Comparison of ENCODE assay signal across 11 cellular contexts in genomic region chr2:241741016-241741415, GRCh38. TPM values are rescaled to one million over a fixed set of nuclear protein-coding genes. Genes with fewer than 3 reads are reported as not detected.
DNase-seq lines count a peak whose midpoint lies in the region; ATAC-seq lines count a peak whose summit lies in the region.
"Had no signal": no experiment of that assay in that cellular context is flagged by ENCODE, and none has a peak within 500 bp of the region (broad histone marks: within the 10 kb centered on the region; RNA-seq: fewer than 3 reads in every experiment).

No MANE protein-coding gene starts in this region.

- H3K4me2 ChIP-seq in BLaER1 = peak overlapping the region; percentile 94

- H3K4me1 ChIP-seq in BLaER1 = peaks cover 100% of the 10 kb centered on the region

- H3K4me3 Mint-ChIP-seq in activated CD4-positive, alpha-beta T cell treated with anti-CD3 and anti-CD28 coated beads, Interleukin-2, amount 10 ng/mL, durations not matched to agents 7 days and 5 days = no peak overlapping the region

- CTCF ChIA-PET in activated CD4-positive, alpha-beta T cell treated with anti-CD3 and anti-CD28 coated beads, Interleukin-2, amount 10 ng/mL, durations not matched to agents 7 days and 5 days (lab: Charles Lee) = interaction anchor here (0.6 to 1.6 kb wide), 4 partner anchors 22 to 566 kb away, joined by 3 to 5 read pairs (median 3); partner anchors contain the start of gene RTP5

- H3K27ac ChIP-seq in BLaER1 = no peak overlapping the region

- H3K9me3 Mint-ChIP-seq in activated CD4-positive, alpha-beta T cell treated with anti-CD3 and anti-CD28 coated beads, Interleukin-2, amount 10 ng/mL, durations not matched to agents 7 days and 5 days = peaks cover 1% of the 10 kb centered on the region

- no peaks in the 10 kb centered on the region for H3K27me3 ChIP-seq in BLaER1

- H3K36me3 Mint-ChIP-seq in activated CD4-positive, alpha-beta T cell treated with anti-CD3 and anti-CD28 coated beads, Interleukin-2, amount 10 ng/mL, durations not matched to agents 7 days and 5 days (ENCODE audit: low read depth) = peaks cover 17% of the 10 kb centered on the region

- no peaks in the 10 kb centered on the region for H3K9me3 ChIP-seq in BLaER1

- ATAC-seq in HG02884 (IDR thresholded peaks at IDR 0.05; ENCODE audit: unreplicated experiment) (no peak), GM18858 (IDR thresholded peaks at IDR 0.05; ENCODE audit: unreplicated experiment) (no peak)

- H3K27ac Mint-ChIP-seq in activated CD4-positive, alpha-beta T cell treated with anti-CD3 and anti-CD28 coated beads, Interleukin-2, amount 10 ng/mL, durations not matched to agents 7 days and 5 days = peak overlapping the region; percentile 36

- H3K4me1 Mint-ChIP-seq in activated CD4-positive, alpha-beta T cell treated with anti-CD3 and anti-CD28 coated beads, Interleukin-2, amount 10 ng/mL, durations not matched to agents 7 days and 5 days = peaks cover 38% of the 10 kb centered on the region

- DNase-seq in LHCN-M2 (ENCODE audit: low read depth) = peak; percentile 82
- no peak for DNase-seq in activated CD4-positive, alpha-beta T cell treated with anti-CD3 and anti-CD28 coated beads, Interleukin-2, amount 10 ng/mL, durations not matched to agents 7 days and 5 days
- DNase-seq in fibroblast of gingiva (ENCODE audit: low read depth) = peak; percentile 10
- no peak for DNase-seq in NCI-H510A treated with DMSO at 0.1 percent for 48 hours (lab: John Stamatoyannopoulos, UW)
- no peak for DNase-seq in NOMO-1 (lab: John Stamatoyannopoulos, UW; ENCODE audit: unreplicated experiment in 2 of 2)
- DNase-seq: cerebellar nuclear complex, COR-L47, NCI-H526 had no signal

- peaks cover 79% of the 10 kb centered on the region for H4K20me1 ChIP-seq in BLaER1

- no peaks in the 10 kb centered on the region for H3K27me3 Mint-ChIP-seq in activated CD4-positive, alpha-beta T cell treated with anti-CD3 and anti-CD28 coated beads, Interleukin-2, amount 10 ng/mL, durations not matched to agents 7 days and 5 days

- POLR2A ChIA-PET in activated CD4-positive, alpha-beta T cell treated with anti-CD3 and anti-CD28 coated beads, Interleukin-2, amount 10 ng/mL, durations not matched to agents 7 days and 5 days (lab: Charles Lee) = no interaction called here

- peaks cover 27% of the 10 kb centered on the region for H3K36me3 ChIP-seq in BLaER1

- H3K9ac ChIP-seq in BLaER1 = no peak overlapping the region

- no peak overlapping the region for H3K4me3 ChIP-seq in BLaER1

RNA-seq across cellular contexts. Expression of gene D2HGDH, which starts 6.6 kb away (rescaled TPM):
- total RNA-seq in LHCN-M2 (2014; rRNA removed) = 12.7 and 13.5 TPM in 2 replicates
- 8.6 TPM for polyA plus RNA-seq in LHCN-M2 (2012)
- total RNA-seq in activated CD4-positive, alpha-beta T cell treated with anti-CD3 and anti-CD28 coated beads, Interleukin-2, amount 10 ng/mL, durations not matched to agents 7 days and 5 days = 10 to 100 TPM; 18.5 to 29.2 TPM

RNA-seq across cellular contexts. Expression of gene GAL3ST2, which starts 35.6 kb away (rescaled TPM):
- not detected in 2 replicates for total RNA-seq in LHCN-M2 (2014; rRNA removed)
- polyA plus RNA-seq in LHCN-M2 (2012) = not detected
- total RNA-seq in activated CD4-positive, alpha-beta T cell treated with anti-CD3 and anti-CD28 coated beads, Interleukin-2, amount 10 ng/mL, durations not matched to agents 7 days and 5 days = not detected

RNA-seq across cellular contexts. Expression of gene ING5, which starts 39.2 kb away (rescaled TPM):
- total RNA-seq in LHCN-M2 (2014; rRNA removed) = 22.2 and 24.7 TPM in 2 replicates
- 16.3 TPM for polyA plus RNA-seq in LHCN-M2 (2012)
- 10 to 100 TPM; 39.9 to 45.4 TPM for total RNA-seq in activated CD4-positive, alpha-beta T cell treated with anti-CD3 and anti-CD28 coated beads, Interleukin-2, amount 10 ng/mL, durations not matched to agents 7 days and 5 days

RNA-seq across cellular contexts. Expression of gene DTYMK, which starts 54.4 kb away (rescaled TPM):
- total RNA-seq in LHCN-M2 (2014; rRNA removed) = 108 and 132 TPM in 2 replicates
- polyA plus RNA-seq in LHCN-M2 (2012) = 107 TPM
- 10 to 100 TPM; 79.7 to 87.0 TPM for total RNA-seq in activated CD4-positive, alpha-beta T cell treated with anti-CD3 and anti-CD28 coated beads, Interleukin-2, amount 10 ng/mL, durations not matched to agents 7 days and 5 days

Comparison
In these comparisons a context has a peak if more than half of its experiments do, and no peak if none do; other contexts are left out.
1. DNase-seq: peak in LHCN-M2 (single experiment) and fibroblast of gingiva (single experiment); none in activated CD4-positive, alpha-beta T cell treated with anti-CD3 and anti-CD28 coated beads, Interleukin-2, amount 10 ng/mL, durations not matched to agents 7 days and 5 days (single experiment), NCI-H510A treated with DMSO at 0.1 percent for 48 hours (single experiment) and NOMO-1 (0 of 2).